Comparison of ENCODE assay signal across 9 cellular contexts in genomic region chr2:181305151-181306123, GRCh38.
A peak's percentile ranks its signal among the peaks of the same experiment; 100 is the strongest.
DNase-seq lines count a peak whose midpoint lies in the region; ATAC-seq and TF ChIP-seq lines count a peak whose summit lies in the region.
"Had no signal": no experiment of that assay in that cellular context is flagged by ENCODE, and none has a peak within 500 bp of the region (broad histone marks: within the 10 kb centered on the region; RNA-seq: fewer than 3 reads in every experiment).

No MANE protein-coding gene starts in this region.

- ATAC-seq in GM19395 (IDR thresholded peaks at IDR 0.05; ENCODE audit: unreplicated experiment) (peak; percentile 91), HG03354 (IDR thresholded peaks at IDR 0.05; ENCODE audit: poor library complexity, severe bottlenecking, unreplicated experiment) (peak; percentile 90), esophagus mucosa (peak; percentile 33), upper lobe of right lung (peak; percentile 68)
- ATAC-seq: Panc1 had no signal

- H3K9me3 ChIP-seq in upper lobe of right lung: no peaks in the 10 kb centered on the region

- H3K4me1 ChIP-seq in upper lobe of right lung: peaks cover 3% of the 10 kb centered on the region

- no peaks in the 10 kb centered on the region for H3K36me3 ChIP-seq in upper lobe of right lung

- in situ Hi-C loops in SK-MEL-5 (cut with HindIII; ENCODE audit: low pct_unique_long_range_greater_than_20kb, low sequenced_read_pairs): no loop called here

- no peak overlapping the region for H3K4me3 ChIP-seq in upper lobe of right lung

- DNase-seq in GF-D8 (lab: John Stamatoyannopoulos, UW) (peak; percentile 100), SK-MEL-5 (ENCODE audit: low read depth, low spot score) (peak; percentile 83), upper lobe of right lung (no peak), NCI-H1436 (lab: John Stamatoyannopoulos, UW) (no peak), GM03348 (ENCODE audit: low spot score) (no peak)

- H3K27me3 ChIP-seq in upper lobe of right lung: no peaks in the 10 kb centered on the region

- intact Hi-C loops in upper lobe of right lung (cut with DNase I): no loop called here

- no peak overlapping the region for H3K27ac ChIP-seq in upper lobe of right lung

- TF ChIP-seq CTCF in upper lobe of right lung (IDR thresholded peaks at IDR 0.05): no peak

Comparison
In these comparisons a context has a peak if more than half of its experiments do, and no peak if none do; other contexts are left out.
1. DNase-seq: peak in GF-D8 (single experiment) and SK-MEL-5 (single experiment); none in upper lobe of right lung (single experiment), NCI-H1436 (single experiment) and GM03348 (single experiment).
2. ATAC-seq: peak in every context shown above with its lines; median percentile 91 in GM19395; 90 in HG03354; 68 in upper lobe of right lung; 33 in esophagus mucosa.